ENCODE assay signal across 15 cellular contexts in the genomic region with DNA sequence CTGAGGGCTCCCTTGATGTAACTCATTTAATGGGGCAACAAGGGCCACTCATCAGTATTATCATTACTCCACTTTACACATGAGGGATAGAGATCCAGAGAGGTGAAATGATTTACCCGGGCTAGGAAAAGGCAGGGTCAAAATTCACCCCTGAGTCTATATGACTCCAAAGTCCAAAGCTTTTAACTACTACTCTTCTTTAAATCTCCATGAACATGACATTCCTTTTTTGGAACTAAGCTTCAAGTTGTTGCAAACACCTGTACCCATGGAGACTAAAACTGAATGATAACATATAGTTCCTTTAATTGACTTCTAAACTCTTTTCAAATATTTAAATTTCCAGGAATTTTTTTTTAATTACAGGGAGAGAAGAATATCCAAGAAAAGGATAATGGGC.
DNase-seq lines count a peak whose midpoint lies in the region; ATAC-seq and TF ChIP-seq lines count a peak whose summit lies in the region.
"Had no signal": no experiment of that assay in that cellular context is flagged by ENCODE, and none has a peak within 500 bp of the region (broad histone marks: within the 10 kb centered on the region; RNA-seq: fewer than 3 reads in every experiment).

No MANE protein-coding gene starts in this region.

- no peaks in the 10 kb centered on the region for H3K9me3 ChIP-seq in right lobe of liver
- no peaks in the 10 kb centered on the region for H3K9me3 ChIP-seq in subcutaneous abdominal adipose tissue (ENCODE audit: control insufficient read depth in 5 of 5, low read length in 5 of 5)

- DNase-seq in HuH-7.5 (ENCODE audit: low spot score) (peak; percentile 63), left colon (no peak), right lobe of liver (no peak), GM19238 (ENCODE audit: insufficient read length, low spot score) (no peak), OCI-M2 (lab: John Stamatoyannopoulos, UW; ENCODE audit: unreplicated experiment) (no peak)
- no peak for DNase-seq in activated effector memory CD4-positive, alpha-beta T cell treated with Interleukin-2 at 50 U/mL for 16 hours
- DNase-seq: 8988T; Calu3; CD8-positive, alpha-beta T cell; DMS79 treated with DMSO at 0.1 percent for 48 hours; GF-D8; H9 had no signal

- ATAC-seq in left colon (peak; percentile 92), right lobe of liver (peak; percentile 86 to 92 (median 90)), GM18517 (IDR thresholded peaks at IDR 0.05; ENCODE audit: unreplicated experiment) (no peak)
- ATAC-seq: CD8-positive, alpha-beta T cell had no signal

- H3K9ac ChIP-seq in subcutaneous abdominal adipose tissue (ENCODE audit: low read length in 5 of 5): no peak overlapping the region
- H3K9ac ChIP-seq: BLaER1 treated with 17β-estradiol and CSF1 and Interleukin-3, amounts not matched to agents 10 nM and 100 nM had no signal

- H3K27me3 ChIP-seq in right lobe of liver (no peaks in the 10 kb centered on the region), subcutaneous abdominal adipose tissue (ENCODE audit: control insufficient read depth in 5 of 5, insufficient read depth in 4 of 5, low read length in 5 of 5) (no peaks in the 10 kb centered on the region)
- H3K27me3 ChIP-seq: BLaER1 treated with 17β-estradiol and CSF1 and Interleukin-3, amounts not matched to agents 10 nM and 100 nM had no signal

- no peaks in the 10 kb centered on the region for H3K36me3 ChIP-seq in right lobe of liver
- no peaks in the 10 kb centered on the region for H3K36me3 ChIP-seq in subcutaneous abdominal adipose tissue (ENCODE audit: control insufficient read depth in 5 of 5, insufficient read depth in 5 of 5, low read length in 5 of 5)
- H3K36me3 ChIP-seq: BLaER1 treated with 17β-estradiol and CSF1 and Interleukin-3, amounts not matched to agents 10 nM and 100 nM had no signal

- no peak for TF ChIP-seq CTCF in right lobe of liver (IDR thresholded peaks at IDR 0.05)

- H3K4me3 ChIP-seq in right lobe of liver: no peak overlapping the region
- no peak overlapping the region for H3K4me3 ChIP-seq in subcutaneous abdominal adipose tissue (ENCODE audit: low read depth in 1 of 5, low read length in 5 of 5)
- H3K4me3 ChIP-seq: BLaER1 treated with 17β-estradiol and CSF1 and Interleukin-3, amounts not matched to agents 10 nM and 100 nM had no signal

- H3K27ac ChIP-seq in right lobe of liver: peak overlapping the region in 2 of 3 donors; percentile 56 to 66
- peak overlapping the region; percentile 64 for H3K27ac ChIP-seq in subcutaneous abdominal adipose tissue (ENCODE audit: low read depth, low read length)
- H3K27ac ChIP-seq: BLaER1 treated with 17β-estradiol and CSF1 and Interleukin-3, amounts not matched to agents 10 nM and 100 nM had no signal

- no peak for TF ChIP-seq POLR2A in right lobe of liver (IDR thresholded peaks at IDR 0.05)

- intact Hi-C loops in left colon (cut with DNase I, micrococcal nuclease): no loop called here
- intact Hi-C loops in right lobe of liver (cut with DNase I): no loop called here

- 31% methylated on average over 1 of the region's 1 CpG for WGBS in right lobe of liver (ENCODE audit: insufficient coverage, low coverage, low lambda C conversion rate, missing lambda C conversion rate)

- H3K4me1 ChIP-seq in right lobe of liver (peaks cover 0 to 28% (median 10%) of the 10 kb centered on the region in 4 donors), subcutaneous abdominal adipose tissue (ENCODE audit: control insufficient read depth in 5 of 5, insufficient read depth in 5 of 5, low read length in 5 of 5) (peaks cover 0 to 9% (median 0%) of the 10 kb centered on the region in 5 donors)
- H3K4me1 ChIP-seq: BLaER1 treated with 17β-estradiol and CSF1 and Interleukin-3, amounts not matched to agents 10 nM and 100 nM had no signal
